35 cellular contexts compared by ENCODE assay signal in genomic region chr16:87644186-87644585, GRCh38. TPM values are rescaled to one million over a fixed set of nuclear protein-coding genes. Genes with fewer than 3 reads are reported as not detected.
"Had no signal": no experiment of that assay in that cellular context is flagged by ENCODE, and none has a peak within 500 bp of the region (broad histone marks: within the 10 kb centered on the region; RNA-seq: fewer than 3 reads in every experiment).

No MANE protein-coding gene starts in this region.

- H3K9me3 ChIP-seq: adrenal gland, ascending aorta, body of pancreas, breast epithelium had no signal

- H3K4me3 ChIP-seq: adrenal gland, ascending aorta, body of pancreas, breast epithelium, cardiac muscle cell had no signal

- H3K36me3 ChIP-seq: adrenal gland, ascending aorta, brain microvascular endothelial cell, breast epithelium had no signal

- H3K4me1 ChIP-seq: adrenal gland, ascending aorta, body of pancreas, breast epithelium had no signal

- H3K27ac ChIP-seq: adrenal gland, ascending aorta, body of pancreas, brain microvascular endothelial cell, breast epithelium, cardiac muscle cell had no signal

- DNase-seq: activated effector memory CD4-positive, alpha-beta T cell treated with anti-CD3 and anti-CD28 coated beads, Interleukin-2, amount 50 U/mL, for 16 hours; activated effector memory CD4-positive, alpha-beta T cell treated with Interleukin-2 at 50 U/mL for 16 hours; activated gamma-delta T cell; activated gamma-delta T cell treated with Interleukin-2 at 50 U/mL for 16 hours; activated naive CD4-positive, alpha-beta T cell; activated naive CD4-positive, alpha-beta T cell treated with anti-CD3 and anti-CD28 coated beads for 36 hours; activated naive CD4-positive, alpha-beta T cell treated with anti-CD3 and anti-CD28 coated beads, Interleukin-2, amount 10 ng/mL, durations not matched to agents 7 days and 5 days; activated naive CD4-positive, alpha-beta T cell treated with anti-CD3 and anti-CD28 coated beads, Interleukin-2, amount 50 U/mL, for 16 hours; activated naive CD4-positive, alpha-beta T cell treated with Interleukin-2 at 50 U/mL for 16 hours; activated naive CD8-positive, alpha-beta T cell treated with anti-CD3 and anti-CD28 coated beads for 36 hours; activated naive CD8-positive, alpha-beta T cell treated with anti-CD3 and anti-CD28 coated beads, Interleukin-2, amount 10 ng/mL, durations not matched to agents 7 days and 5 days; activated naive CD8-positive, alpha-beta T cell treated with anti-CD3 and anti-CD28 coated beads, Interleukin-2, amount 50 U/mL, for 24 hours; activated T-cell treated with anti-CD3 and anti-CD28 coated beads for 4 hours; activated T-cell treated with anti-CD3 and anti-CD28 coated beads, Interleukin-2, amount 50 U/mL, for 1 hour; activated T-cell treated with anti-CD3 and anti-CD28 coated beads, Interleukin-2, amount 50 U/mL, for 24 hours; activated T-cell treated with anti-CD3 and anti-CD28 coated beads, Interleukin-2, amount 50 U/mL, for 4 hours; activated T-cell treated with anti-CD3 and anti-CD28 coated beads, Interleukin-2, amount 50 U/mL, for 48 hours; activated T-cell treated with anti-CD3 and anti-CD28 coated beads, Interleukin-2, amount 50 U/mL, for 72 hours; adrenal gland; amniotic stem cell; amygdala; anterior cingulate cortex; aorta; body of pancreas; brain microvascular endothelial cell; caudate nucleus; central memory CD4-positive, alpha-beta T cell; cerebellar nuclear complex had no signal

- H3K27me3 ChIP-seq: ascending aorta, body of pancreas, cardiac muscle cell had no signal

- ATAC-seq: activated naive CD4-positive, alpha-beta T cell treated with anti-CD3 and anti-CD28 coated beads, Interleukin-2, amount 50 U/mL, for 72 hours; activated naive CD8-positive, alpha-beta T cell treated with anti-CD3 and anti-CD28 coated beads, Interleukin-2, amount 50 U/mL, for 24 hours; activated T-cell treated with anti-CD3 and anti-CD28 coated beads, Interleukin-2, amount 50 U/mL, for 4 hours; activated T-cell treated with anti-CD3 and anti-CD28 coated beads, Interleukin-2, amount 50 U/mL, for 72 hours; activated T-helper 17 cell treated with anti-CD3 and anti-CD28 coated beads, Interleukin-2, amount 50 U/mL, for 72 hours; body of pancreas had no signal

RNA-seq across cellular contexts. Expression of gene JPH3, which starts 41.9 kb away (rescaled TPM):
- total RNA-seq: activated naive CD8-positive, alpha-beta T cell treated with anti-CD3 and anti-CD28 coated beads, Interleukin-2, amount 10 ng/mL, durations not matched to agents 7 days and 5 days; activated T-cell treated with anti-CD3 and anti-CD28 coated beads, Interleukin-2, amount 50 U/mL, for 4 hours; activated T-helper 1 cell treated with anti-CD3 and anti-CD28 coated beads, Interleukin-12 subunit alpha, Interleukin-12 subunit beta, Interleukin-2, Interleukin-4 antibody, amounts not matched to agents 30 ng/mL and 10 ng/mL and 1 ng/mL, durations not matched to agents 14 hours and 24 hours and 36 hours; ascending aorta; body of pancreas; bronchial epithelial cell had no signal
- polyA plus RNA-seq: aorta had no signal
